ENCODE assay signal across 9 cellular contexts in the genomic region with DNA sequence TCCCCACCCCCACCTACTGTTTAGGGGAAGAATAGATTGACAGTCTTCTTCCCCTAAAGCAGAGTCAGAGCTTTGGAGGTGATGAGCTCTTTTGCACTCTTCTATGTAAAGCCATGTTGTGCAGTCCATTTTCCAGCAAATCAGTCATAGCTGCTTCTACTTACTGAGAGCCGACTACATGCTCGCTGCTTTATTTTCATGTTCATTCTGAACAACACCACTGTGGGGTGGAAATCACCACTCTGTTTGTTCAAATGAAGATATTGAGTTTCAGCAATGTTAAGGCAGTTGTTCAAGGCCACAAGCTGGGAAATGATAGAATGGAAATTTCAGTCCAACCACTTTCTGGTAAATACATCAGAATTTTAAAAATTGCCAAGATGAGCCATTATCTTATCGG.
"Had no signal": no experiment of that assay in that cellular context is flagged by ENCODE, and none has a peak within 500 bp of the region (broad histone marks: within the 10 kb centered on the region; RNA-seq: fewer than 3 reads in every experiment).

No MANE protein-coding gene starts in this region.

- H3K27ac Mint-ChIP-seq: nephron had no signal

- H3K9me3 Mint-ChIP-seq: nephron had no signal

- ATAC-seq: right cardiac atrium had no signal

- H3K4me3 Mint-ChIP-seq: nephron had no signal

- DNase-seq: activated CD4-positive, alpha-beta T cell treated with anti-CD3 and anti-CD28 coated beads for 1 hour; activated gamma-delta T cell treated with Interleukin-2 at 50 U/mL for 16 hours; dermis blood vessel endothelial cell; head of caudate nucleus; kidney glomerular epithelial cell; mesendoderm; right cardiac atrium; tibial artery had no signal
